Comparison of ENCODE assay signal across 1 cellular context in genomic region chr18:24561369-24561768, GRCh38.
TF ChIP-seq lines count a peak whose summit lies in the region.

No MANE protein-coding gene starts in this region.

TF ChIP-seq in GM23338, 12 proteins besides CTCF, POLR2A, EP300 and RAD21 (continued from another document):
- TF ChIP-seq, protein P1, sequence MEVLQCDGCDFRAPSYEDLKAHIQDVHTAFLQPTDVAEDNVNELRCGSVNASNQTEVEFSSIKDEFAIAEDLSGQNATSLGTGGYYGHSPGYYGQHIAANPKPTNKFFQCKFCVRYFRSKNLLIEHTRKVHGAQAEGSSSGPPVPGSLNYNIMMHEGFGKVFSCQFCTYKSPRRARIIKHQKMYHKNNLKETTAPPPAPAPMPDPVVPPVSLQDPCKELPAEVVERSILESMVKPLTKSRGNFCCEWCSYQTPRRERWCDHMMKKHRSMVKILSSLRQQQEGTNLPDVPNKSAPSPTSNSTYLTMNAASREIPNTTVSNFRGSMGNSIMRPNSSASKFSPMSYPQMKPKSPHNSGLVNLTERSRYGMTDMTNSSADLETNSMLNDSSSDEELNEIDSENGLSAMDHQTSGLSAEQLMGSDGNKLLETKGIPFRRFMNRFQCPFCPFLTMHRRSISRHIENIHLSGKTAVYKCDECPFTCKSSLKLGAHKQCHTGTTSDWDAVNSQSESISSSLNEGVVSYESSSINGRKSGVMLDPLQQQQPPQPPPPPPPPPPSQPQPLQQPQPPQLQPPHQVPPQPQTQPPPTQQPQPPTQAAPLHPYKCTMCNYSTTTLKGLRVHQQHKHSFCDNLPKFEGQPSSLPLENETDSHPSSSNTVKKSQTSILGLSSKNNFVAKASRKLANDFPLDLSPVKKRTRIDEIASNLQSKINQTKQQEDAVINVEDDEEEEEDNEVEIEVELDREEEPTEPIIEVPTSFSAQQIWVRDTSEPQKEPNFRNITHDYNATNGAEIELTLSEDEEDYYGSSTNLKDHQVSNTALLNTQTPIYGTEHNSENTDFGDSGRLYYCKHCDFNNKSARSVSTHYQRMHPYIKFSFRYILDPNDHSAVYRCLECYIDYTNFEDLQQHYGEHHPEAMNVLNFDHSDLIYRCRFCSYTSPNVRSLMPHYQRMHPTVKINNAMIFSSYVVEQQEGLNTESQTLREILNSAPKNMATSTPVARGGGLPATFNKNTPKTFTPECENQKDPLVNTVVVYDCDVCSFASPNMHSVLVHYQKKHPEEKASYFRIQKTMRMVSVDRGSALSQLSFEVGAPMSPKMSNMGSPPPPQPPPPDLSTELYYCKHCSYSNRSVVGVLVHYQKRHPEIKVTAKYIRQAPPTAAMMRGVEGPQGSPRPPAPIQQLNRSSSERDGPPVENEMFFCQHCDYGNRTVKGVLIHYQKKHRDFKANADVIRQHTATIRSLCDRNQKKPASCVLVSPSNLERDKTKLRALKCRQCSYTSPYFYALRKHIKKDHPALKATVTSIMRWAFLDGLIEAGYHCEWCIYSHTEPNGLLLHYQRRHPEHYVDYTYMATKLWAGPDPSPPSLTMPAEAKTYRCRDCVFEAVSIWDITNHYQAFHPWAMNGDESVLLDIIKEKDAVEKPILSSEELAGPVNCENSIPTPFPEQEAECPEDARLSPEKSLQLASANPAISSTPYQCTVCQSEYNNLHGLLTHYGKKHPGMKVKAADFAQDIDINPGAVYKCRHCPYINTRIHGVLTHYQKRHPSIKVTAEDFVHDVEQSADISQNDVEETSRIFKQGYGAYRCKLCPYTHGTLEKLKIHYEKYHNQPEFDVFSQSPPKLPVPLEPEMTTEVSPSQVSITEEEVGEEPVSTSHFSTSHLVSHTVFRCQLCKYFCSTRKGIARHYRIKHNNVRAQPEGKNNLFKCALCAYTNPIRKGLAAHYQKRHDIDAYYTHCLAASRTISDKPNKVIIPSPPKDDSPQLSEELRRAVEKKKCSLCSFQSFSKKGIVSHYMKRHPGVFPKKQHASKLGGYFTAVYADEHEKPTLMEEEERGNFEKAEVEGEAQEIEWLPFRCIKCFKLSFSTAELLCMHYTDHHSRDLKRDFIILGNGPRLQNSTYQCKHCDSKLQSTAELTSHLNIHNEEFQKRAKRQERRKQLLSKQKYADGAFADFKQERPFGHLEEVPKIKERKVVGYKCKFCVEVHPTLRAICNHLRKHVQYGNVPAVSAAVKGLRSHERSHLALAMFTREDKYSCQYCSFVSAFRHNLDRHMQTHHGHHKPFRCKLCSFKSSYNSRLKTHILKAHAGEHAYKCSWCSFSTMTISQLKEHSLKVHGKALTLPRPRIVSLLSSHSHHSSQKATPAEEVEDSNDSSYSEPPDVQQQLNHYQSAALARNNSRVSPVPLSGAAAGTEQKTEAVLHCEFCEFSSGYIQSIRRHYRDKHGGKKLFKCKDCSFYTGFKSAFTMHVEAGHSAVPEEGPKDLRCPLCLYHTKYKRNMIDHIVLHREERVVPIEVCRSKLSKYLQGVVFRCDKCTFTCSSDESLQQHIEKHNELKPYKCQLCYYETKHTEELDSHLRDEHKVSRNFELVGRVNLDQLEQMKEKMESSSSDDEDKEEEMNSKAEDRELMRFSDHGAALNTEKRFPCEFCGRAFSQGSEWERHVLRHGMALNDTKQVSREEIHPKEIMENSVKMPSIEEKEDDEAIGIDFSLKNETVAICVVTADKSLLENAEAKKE (CRISPR knock-in tag; IDR thresholded peaks at IDR 0.05) = no peak
- TF ChIP-seq JUNB (IDR thresholded peaks at IDR 0.05; ENCODE audit: unreplicated experiment) = no peak
- TF ChIP-seq POLR2AphosphoS5 (IDR thresholded peaks at IDR 0.05; ENCODE audit: low read depth) = no peak
- no peak for TF ChIP-seq NANOG (IDR thresholded peaks at IDR 0.05; ENCODE audit: borderline replicate concordance)
